In the genomic region with DNA sequence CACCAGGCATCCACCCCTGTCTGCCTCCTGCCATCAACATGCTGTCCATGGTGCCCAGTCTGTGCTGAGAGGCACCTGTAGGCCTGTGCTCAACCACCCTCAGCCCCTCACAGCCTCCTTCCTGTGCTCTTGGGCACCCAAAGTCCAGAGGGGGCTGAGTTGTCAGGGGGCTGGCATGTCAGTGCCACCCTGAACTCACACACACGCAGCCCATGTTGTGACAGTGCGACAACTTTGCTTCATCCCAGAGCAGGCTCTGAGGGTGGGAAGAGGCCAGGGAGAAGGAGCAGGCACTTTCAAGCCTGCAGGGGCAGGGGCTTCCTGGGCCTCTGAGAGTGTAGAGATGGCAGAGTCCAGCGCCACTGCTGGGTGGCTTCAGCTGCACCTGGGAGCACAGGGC, we compare ENCODE assay signal across 22 cellular contexts.
"Had no signal": no experiment of that assay in that cellular context is flagged by ENCODE, and none has a peak within 500 bp of the region (broad histone marks: within the 10 kb centered on the region; RNA-seq: fewer than 3 reads in every experiment).

No MANE protein-coding gene starts in this region.

- H3K27me3 ChIP-seq: MG63 had no signal

- H3K4me3 ChIP-seq: MG63 had no signal

- DNase-seq: IMR-90, Karpas-422, KG1, MG63, NCI-H1092, NCI-H1105 treated with DMSO at 0.1 percent for 48 hours, NCI-H1417 treated with DMSO at 0.1 percent for 48 hours, NCI-H146, NCI-H1694 treated with DMSO at 0.1 percent for 48 hours, NCI-H1930, NCI-H2081, NCI-H2107, NCI-H226, NCI-H446, NCI-H510A, NCI-H524 treated with DMSO at 0.1 percent for 48 hours, NCI-H69, NCI-H774, RPMI8226, SHP77, SK-N-SH had no signal

- ATAC-seq: HepG2 had no signal

- H3K9me3 ChIP-seq: MG63, SK-N-SH had no signal

- H3K36me3 ChIP-seq: MG63 had no signal
